In the genomic region with DNA sequence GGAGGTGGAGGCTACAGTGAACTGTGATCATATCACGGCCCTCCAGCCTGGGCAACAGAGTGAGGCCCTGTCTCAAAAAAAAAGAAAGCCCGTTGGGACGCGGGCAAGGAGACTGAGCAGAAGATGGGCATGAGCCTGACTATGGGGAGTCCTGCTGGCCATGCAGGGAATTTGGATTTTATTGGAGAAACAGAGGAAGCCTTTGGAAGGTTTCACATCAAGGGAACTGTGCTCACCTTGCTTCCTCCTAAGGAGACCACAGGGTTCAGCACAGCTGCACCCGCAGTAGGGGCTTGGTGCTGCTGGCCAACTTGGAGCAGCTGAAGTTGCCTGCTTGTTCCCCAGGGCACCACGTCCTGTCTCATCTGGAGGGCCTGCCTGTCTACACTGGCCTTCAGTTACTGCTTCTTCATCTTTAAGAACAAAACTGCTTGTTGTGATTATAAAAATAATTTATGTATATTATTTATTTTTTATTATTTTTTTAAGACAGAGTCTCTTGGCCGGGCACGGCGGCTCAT, we compare ENCODE assay signal across 8 cellular contexts. TPM values are rescaled to one million over a fixed set of nuclear protein-coding genes. Genes with fewer than 3 reads are reported as not detected.
DNase-seq lines count a peak whose midpoint lies in the region; ATAC-seq and TF ChIP-seq lines count a peak whose summit lies in the region.

No MANE protein-coding gene starts in this region.

- peak overlapping the region; percentile 70 for H3K4me3 ChIP-seq in iPS-15b (ENCODE audit: low read depth, low read length)
- peak overlapping the region in 3 of 4 donors; percentile 82 to 100 (median 82) for H3K4me3 ChIP-seq in transverse colon

- no peaks in the 10 kb centered on the region for H3K27me3 Mint-ChIP-seq in activated naive CD4-positive, alpha-beta T cell treated with anti-CD3 and anti-CD28 coated beads, Interleukin-2, amount 50 U/mL, for 24 hours
- H3K27me3 Mint-ChIP-seq in T-cell = no peaks in the 10 kb centered on the region

- 83 to 97% methylated on average over 3 to 9 of the region's 9 CpGs for WGBS in transverse colon (ENCODE audit: low coverage in 1 of 2), 2 donors

- no peaks in the 10 kb centered on the region for H3K36me3 ChIP-seq in iPS-15b (ENCODE audit: control insufficient read depth, insufficient read depth, low read length)
- H3K36me3 ChIP-seq in transverse colon = no peaks in the 10 kb centered on the region

- POLR2A ChIA-PET in T-cell (lab: Charles Lee) = no interaction called here

- no peaks in the 10 kb centered on the region for H3K27me3 ChIP-seq in iPS-15b (ENCODE audit: control insufficient read depth, insufficient read depth, low read length)
- no peaks in the 10 kb centered on the region for H3K27me3 ChIP-seq in transverse colon

- peak overlapping the region; percentile 74 for H3K4me3 Mint-ChIP-seq in activated naive CD4-positive, alpha-beta T cell treated with anti-CD3 and anti-CD28 coated beads, Interleukin-2, amount 50 U/mL, for 24 hours
- H3K4me3 Mint-ChIP-seq in T-cell = peak overlapping the region; percentile 67 to 77 (median 71)

- no peaks in the 10 kb centered on the region for H3K36me3 Mint-ChIP-seq in activated naive CD4-positive, alpha-beta T cell treated with anti-CD3 and anti-CD28 coated beads, Interleukin-2, amount 50 U/mL, for 24 hours
- H3K36me3 Mint-ChIP-seq in T-cell = no peaks in the 10 kb centered on the region

- peaks cover 18% of the 10 kb centered on the region for H3K4me1 Mint-ChIP-seq in activated naive CD4-positive, alpha-beta T cell treated with anti-CD3 and anti-CD28 coated beads, Interleukin-2, amount 50 U/mL, for 24 hours
- H3K4me1 Mint-ChIP-seq in T-cell = peaks cover 11 to 22% (median 18%) of the 10 kb centered on the region in 3 donors

- CTCF ChIA-PET in T-cell (lab: Charles Lee) = no interaction called here

- no peaks in the 10 kb centered on the region for H3K4me1 ChIP-seq in iPS-15b (ENCODE audit: control insufficient read depth, insufficient read depth, low read length)
- peaks cover 10 to 52% (median 31%) of the 10 kb centered on the region in 4 donors for H3K4me1 ChIP-seq in transverse colon

- H3K9me3 Mint-ChIP-seq in activated naive CD4-positive, alpha-beta T cell treated with anti-CD3 and anti-CD28 coated beads, Interleukin-2, amount 50 U/mL, for 24 hours = no peaks in the 10 kb centered on the region
- H3K9me3 Mint-ChIP-seq in T-cell = no peaks in the 10 kb centered on the region

- no peak for DNase-seq in activated naive CD4-positive, alpha-beta T cell treated with Interleukin-2 at 50 U/mL for 16 hours
- DNase-seq in T-cell = no peak
- DNase-seq in transverse colon = no peak
- no peak for DNase-seq in stimulated activated CD4-positive, alpha-beta T cell treated with anti-CD3 and anti-CD28 coated beads, Interleukin-4, amount 100 ng/mL, for 24 hours
- DNase-seq in HK-2 (ENCODE audit: unreplicated experiment) = no peak

- TF ChIP-seq EP300 in transverse colon (IDR thresholded peaks at IDR 0.05; ENCODE audit: low read depth) = no peak

- peak overlapping the region; percentile 85 to 90 (median 88) for H3K27ac ChIP-seq in transverse colon

- H3K27ac Mint-ChIP-seq in activated naive CD4-positive, alpha-beta T cell treated with anti-CD3 and anti-CD28 coated beads, Interleukin-2, amount 50 U/mL, for 24 hours = no peak overlapping the region
- no peak overlapping the region for H3K27ac Mint-ChIP-seq in T-cell

- H3K9me3 ChIP-seq in iPS-15b (ENCODE audit: control insufficient read depth, insufficient read depth, low read length) (no peaks in the 10 kb centered on the region), transverse colon (no peaks in the 10 kb centered on the region)

- intact Hi-C loops in transverse colon (cut with DNase I; ENCODE audit: low total_unique reads) = no loop called here

- in situ Hi-C loops in transverse colon (cut with MboI; ENCODE audit: low pct_ligation_motif_present in 1 of 4, low pct_unique_long_range_greater_than_20kb in 1 of 4, low sequenced_read_pairs in 3 of 4) = no loop called here

- TF ChIP-seq POLR2A in transverse colon (IDR thresholded peaks at IDR 0.05) = no peak

- TF ChIP-seq CTCF in transverse colon (IDR thresholded peaks at IDR 0.05) = peak in 1 of 5 experiments; percentile 10

- H3K9ac ChIP-seq in iPS-15b (ENCODE audit: low read depth, low read length) = no peak overlapping the region

- ATAC-seq in T-cell (replicated peaks in 1 of 4) (no peak), HG02588 (IDR thresholded peaks at IDR 0.05; ENCODE audit: unreplicated experiment) (no peak)

RNA-seq across cellular contexts. Expression of a gene that starts 1.5 kb away (rescaled TPM):
- total RNA-seq in T-cell (10 to 100 TPM in 1 of 5 donors, 1 to 10 TPM in 4; 4.5 to 11.7 (median 8.0) TPM), transverse colon (100 to 1,000 TPM in 1 of 4 donors, 10 to 100 TPM in 3; 27.2 to 187 (median 55.5) TPM)

RNA-seq across cellular contexts. Expression of a gene that starts 4.9 kb away (rescaled TPM):
- total RNA-seq in T-cell (10 to 100 TPM; 23.6 to 46.2 (median 43.1) TPM), transverse colon (100 to 1,000 TPM in 1 of 4 donors, 10 to 100 TPM in 3; 31.7 to 120 (median 40.4) TPM)

RNA-seq across cellular contexts. Expression of a gene that starts 40.7 kb away (rescaled TPM):
- total RNA-seq in T-cell = 100 to 1,000 TPM; 110 to 198 (median 182) TPM
- 100 to 1,000 TPM in 2 of 4 donors, 10 to 100 TPM in 2; 17.9 to 162 (median 80.6) TPM for total RNA-seq in transverse colon
